1 cellular context compared by ENCODE assay signal in genomic region chr6:3438190-3439167, GRCh38.
A peak's percentile ranks its signal among the peaks of the same experiment; 100 is the strongest.
TF ChIP-seq lines count a peak whose summit lies in the region.

No MANE protein-coding gene starts in this region.

TF ChIP-seq in IMR-90, 13 proteins besides CTCF, POLR2A, EP300 and RAD21 (continued from another document):
- TF ChIP-seq, protein P1, sequence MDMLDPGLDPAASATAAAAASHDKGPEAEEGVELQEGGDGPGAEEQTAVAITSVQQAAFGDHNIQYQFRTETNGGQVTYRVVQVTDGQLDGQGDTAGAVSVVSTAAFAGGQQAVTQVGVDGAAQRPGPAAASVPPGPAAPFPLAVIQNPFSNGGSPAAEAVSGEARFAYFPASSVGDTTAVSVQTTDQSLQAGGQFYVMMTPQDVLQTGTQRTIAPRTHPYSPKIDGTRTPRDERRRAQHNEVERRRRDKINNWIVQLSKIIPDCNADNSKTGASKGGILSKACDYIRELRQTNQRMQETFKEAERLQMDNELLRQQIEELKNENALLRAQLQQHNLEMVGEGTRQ (IDR thresholded peaks at IDR 0.05; ENCODE audit: low read depth, low read length): 0 out of 2 replicates have a peak, but pooled peaks have one; percentile 3
- TF ChIP-seq FOS (IDR thresholded peaks at IDR 0.05; ENCODE audit: low read depth, low read length): peak; percentile 85
- peak; percentile 92 for TF ChIP-seq BHLHE40 (IDR thresholded peaks at IDR 0.05; ENCODE audit: low read depth, low read length)
- no peak for TF ChIP-seq CHD1 (IDR thresholded peaks at IDR 0.05; ENCODE audit: low read depth, low read length)
- TF ChIP-seq MAZ (IDR thresholded peaks at IDR 0.05; ENCODE audit: borderline replicate concordance, low read depth, low read length): no peak; the same call in 1 of the 2 replicates
- peak; percentile 36; the same call in 1 of the 2 replicates for TF ChIP-seq MXI1 (IDR thresholded peaks at IDR 0.05; ENCODE audit: borderline replicate concordance, low read depth, low read length)
- TF ChIP-seq RCOR1 (IDR thresholded peaks at IDR 0.05; ENCODE audit: insufficient replicate concordance, low read length): no peak
TF ChIP-seq in IMR-90: peak in this region for 7.
